8 cellular contexts compared by ENCODE assay signal in the genomic region with DNA sequence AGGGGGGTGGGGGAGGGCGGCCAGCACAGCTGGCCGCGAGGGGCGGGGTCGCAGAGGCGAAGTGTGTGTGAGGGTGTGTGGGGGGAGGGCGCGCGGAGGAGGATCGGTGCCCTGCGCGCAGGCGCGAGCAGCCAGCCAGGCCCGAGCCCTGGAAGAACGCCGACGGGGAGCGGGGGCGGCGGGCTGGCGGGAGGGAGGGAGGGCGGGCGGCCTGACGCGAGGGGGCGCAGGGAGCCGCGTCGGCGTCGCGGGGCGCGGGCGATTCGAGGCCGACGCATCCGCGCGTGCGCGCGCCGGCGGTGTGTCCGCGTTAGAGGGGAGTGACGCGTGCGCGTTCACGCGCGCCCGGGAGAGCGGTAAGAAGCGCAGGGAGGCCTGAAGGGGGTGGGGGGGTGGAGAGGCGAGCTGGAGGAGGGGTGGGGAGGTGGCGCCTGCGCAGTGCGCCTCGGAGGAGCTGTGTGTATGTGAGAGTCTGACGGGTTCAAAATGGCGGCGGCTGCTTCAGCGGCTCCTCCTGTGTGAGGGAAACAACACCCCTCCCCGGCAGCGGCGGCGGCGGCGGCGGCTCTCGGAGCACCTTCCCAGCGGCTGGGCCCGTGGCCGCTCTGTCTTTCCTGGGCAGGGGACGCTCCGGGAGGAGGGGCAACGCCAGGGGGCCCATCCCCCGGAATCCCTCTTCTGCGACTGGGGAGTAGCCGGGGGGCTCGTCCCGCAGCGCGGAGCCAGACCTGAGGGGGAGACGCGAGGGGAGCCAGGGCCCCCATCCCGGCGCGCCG. TPM values are rescaled to one million over a fixed set of nuclear protein-coding genes. Genes with fewer than 3 reads are reported as not detected.
DNase-seq lines count a peak whose midpoint lies in the region; ATAC-seq and TF ChIP-seq lines count a peak whose summit lies in the region.

A gene (plus strand): TSS at position 463 of the 776 bp plus-strand sequence. CDS start 2,054 bp downstream, outside the sequence.

- peak in 4 of 6 experiments; percentile 2 to 47 (median 22) for TF ChIP-seq CTCF in Peyer's patch (IDR thresholded peaks at IDR 0.05)

- H3K27ac ChIP-seq in KOPT-K1 (ENCODE audit: low read depth, low read length, poor library complexity, severe bottlenecking): peak within 1 kb of the TSS; percentile 87
- H3K27ac ChIP-seq in Peyer's patch: peak within 1 kb of the TSS; percentile 91 to 100 (median 98)
- H3K27ac ChIP-seq in muscle layer of colon (ENCODE audit: low read depth, low read length): peak within 1 kb of the TSS; percentile 83

- TF ChIP-seq POLR2A in Peyer's patch (IDR thresholded peaks at IDR 0.05): peak; percentile 50 to 69

- H3K4me3 ChIP-seq in Peyer's patch (peak within 1 kb of the TSS; percentile 93 to 99 (median 97)), muscle layer of colon (ENCODE audit: low read depth in 1 of 2, low read length in 2 of 2) (peak within 1 kb of the TSS; percentile 78 to 94)

- H3K4me1 ChIP-seq in Peyer's patch: peaks cover 0 to 21% (median 4%) of the 10 kb centered on the region in 4 donors
- peaks cover 33% of the 10 kb centered on the region for H3K4me1 ChIP-seq in muscle layer of colon (ENCODE audit: insufficient read depth, low read length)

- H3K36me3 ChIP-seq in KOPT-K1 (ENCODE audit: insufficient read depth, low read length) (peaks cover 14% of the 10 kb centered on the region), Peyer's patch (peaks cover 0 to 8% (median 0%) of the 10 kb centered on the region in 3 donors), muscle layer of colon (ENCODE audit: insufficient read depth, low read length) (no peaks in the 10 kb centered on the region)

- H3K9me3 ChIP-seq in KOPT-K1 (ENCODE audit: insufficient read depth, low read length, poor library complexity, severe bottlenecking): no peaks in the 10 kb centered on the region
- no peaks in the 10 kb centered on the region for H3K9me3 ChIP-seq in Peyer's patch
- H3K9me3 ChIP-seq in muscle layer of colon (ENCODE audit: low read length): no peaks in the 10 kb centered on the region

- DNase-seq in DMS53 (lab: John Stamatoyannopoulos, UW) (peak; percentile 100), Peyer's patch (peak; percentile 99 to 100 (median 99))
- DNase-seq in activated T-cell treated with anti-CD3 and anti-CD28 coated beads, Interleukin-2, amount 50 U/mL, for 48 hours: peak; percentile 96 to 98
- DNase-seq in stimulated activated CD8-positive, alpha-beta memory T cell treated with anti-CD3 and anti-CD28 coated beads, Interleukin-7, amount 100 ng/mL, for 1 hour (ENCODE audit: low read depth in 2 of 2): peak; percentile 95 to 96

- peak within 1 kb of the TSS; percentile 87 for H3K9ac ChIP-seq in muscle layer of colon (ENCODE audit: low read length)

- no peaks in the 10 kb centered on the region for H3K27me3 ChIP-seq in Peyer's patch
- no peaks in the 10 kb centered on the region for H3K27me3 ChIP-seq in muscle layer of colon (ENCODE audit: control insufficient read depth in 1 of 2, insufficient read depth in 2 of 2, low read length in 2 of 2)

- peak; percentile 53 for ATAC-seq in GM21786 (IDR thresholded peaks at IDR 0.05; ENCODE audit: unreplicated experiment)
- peak; percentile 96 for ATAC-seq in esophagus mucosa

RNA-seq across cellular contexts. Expression of the gene that starts here (rescaled TPM):
- total RNA-seq in Peyer's patch (100 to 1,000 TPM in 2 of 4 donors, 10 to 100 TPM in 2; 76.7 to 225 (median 105) TPM), esophagus mucosa (67.2 TPM)

Comparison
In these comparisons a context has a peak if more than half of its experiments do, and no peak if none do; other contexts are left out.
1. Peak in every context shown above with its lines: DNase-seq, ATAC-seq, H3K4me3 ChIP-seq and H3K27ac ChIP-seq.